In the genomic region with DNA sequence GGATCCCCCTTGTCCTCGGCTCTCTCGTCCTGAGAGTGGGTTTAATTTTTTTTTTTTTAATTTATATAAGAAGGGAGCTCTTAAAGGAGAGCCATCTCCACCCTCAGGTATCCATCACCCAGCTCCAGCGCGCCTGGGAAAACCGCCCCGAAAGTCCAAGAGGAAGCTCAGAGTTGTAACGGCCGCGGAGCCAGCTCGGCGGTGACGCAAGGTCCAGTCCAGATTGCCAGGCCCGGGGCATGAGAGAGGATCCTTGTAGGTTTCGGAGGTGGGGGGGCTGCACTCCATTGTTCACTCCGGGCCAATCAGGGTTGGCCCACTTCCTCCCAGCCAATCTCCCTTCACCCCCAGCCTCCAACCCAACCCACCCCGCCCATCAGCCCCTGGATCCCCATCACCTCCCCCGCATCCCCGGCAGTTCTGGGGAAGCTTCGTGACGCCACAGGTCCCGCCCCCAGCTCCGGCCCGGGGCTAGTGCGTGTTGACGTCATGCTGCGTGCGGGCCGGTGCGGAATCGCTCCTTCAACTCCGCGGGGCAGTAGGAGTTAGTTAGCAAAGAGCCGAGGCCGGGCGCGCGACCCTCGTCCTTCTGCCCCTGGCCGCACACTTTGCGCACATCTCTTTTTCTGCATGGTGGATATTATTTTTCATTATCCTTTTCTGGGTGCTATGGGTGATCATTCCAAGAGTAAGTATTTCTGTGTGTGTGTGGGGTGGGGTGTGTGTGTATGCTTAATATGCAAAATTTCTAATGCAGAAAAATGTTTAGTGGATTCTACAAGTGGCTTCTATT, we compare ENCODE assay signal across 8 cellular contexts. TPM values are rescaled to one million over a fixed set of nuclear protein-coding genes. Genes with fewer than 3 reads are reported as not detected.
DNase-seq lines count a peak whose midpoint lies in the region; ATAC-seq and TF ChIP-seq lines count a peak whose summit lies in the region.

ISL2 (plus strand) TSS at position 520 of the 793 bp plus-strand sequence; CDS start at position 631, 111 bp downstream.

- peaks cover 0 to 40% (median 22%) of the 10 kb centered on the region in 4 donors for H3K27me3 ChIP-seq in liver (ENCODE audit: control insufficient read depth in 4 of 4, insufficient read depth in 4 of 4, low read length in 3 of 4)

- CTCF ChIA-PET in T-cell (lab: Charles Lee), result interaction anchor here in 1 of 2 donors (0.6 kb wide), 1 partner anchor 45 kb away, joined by 3 read pairs; no protein-coding TSS in a partner anchor

- H3K9me3 Mint-ChIP-seq in T-cell, result no peaks in the 10 kb centered on the region

- H3K36me3 Mint-ChIP-seq in T-cell, result no peaks in the 10 kb centered on the region

- H3K4me3 ChIP-seq in choroid plexus epithelial cell (ENCODE audit: low read depth, low read length) (peak within 1 kb of the TSS; percentile 23), liver (ENCODE audit: low read depth in 1 of 3, low read length in 3 of 3) (peak within 1 kb of the TSS in 1 of 3 donors; percentile 15)

- H3K27ac Mint-ChIP-seq in T-cell, result peak within 1 kb of the TSS in 1 of 2 donors; percentile 83

- TF ChIP-seq CTCF in choroid plexus epithelial cell (conservative IDR thresholded peaks at IDR 0.05; ENCODE audit: low read depth, low read length), result no peak
- no peak for TF ChIP-seq CTCF in liver (IDR thresholded peaks at IDR 0.05; ENCODE audit: low read depth, low read length, missing input control)

- peaks cover 9 to 42% (median 22%) of the 10 kb centered on the region in 4 donors for H3K4me1 ChIP-seq in liver (ENCODE audit: control insufficient read depth in 4 of 4, insufficient read depth in 4 of 4, low read length in 3 of 4)

- peak within 1 kb of the TSS; percentile 62 to 70 (median 67) for H3K4me3 Mint-ChIP-seq in T-cell

- H3K9me3 ChIP-seq in liver (ENCODE audit: control insufficient read depth in 4 of 4, low read length in 3 of 4), result peaks cover 0 to 14% (median 1%) of the 10 kb centered on the region in 4 donors

- no peak within 1 kb of the TSS for H3K9ac ChIP-seq in liver (ENCODE audit: low read depth in 1 of 2, low read length in 2 of 2)

- WGBS in liver, result 6% methylated on average over 40 of the region's 40 CpGs

- H3K4me1 Mint-ChIP-seq in T-cell, result peaks cover 49 to 56% (median 52%) of the 10 kb centered on the region in 3 donors

- no peak within 1 kb of the TSS for H3K27ac ChIP-seq in liver (ENCODE audit: low read depth in 1 of 2, low read length in 2 of 2)

- H3K27me3 Mint-ChIP-seq in T-cell, result peaks cover 63 to 83% of the 10 kb centered on the region in 2 donors

- no peaks in the 10 kb centered on the region for H3K36me3 ChIP-seq in liver (ENCODE audit: control insufficient read depth in 4 of 4, insufficient read depth in 3 of 4, low read depth in 1 of 4, low read length in 3 of 4)

- DNase-seq in DMS 273 treated with DMSO at 0.1 percent for 48 hours (lab: John Stamatoyannopoulos, UW) (peak; percentile 83), HuH-7 (ENCODE audit: low spot score) (peak; percentile 100), T-cell (peak in 4 of 34 experiments; percentile 21 to 39 (median 36)), choroid plexus epithelial cell (ENCODE audit: low read depth) (peak; percentile 40), OCI-M2 (lab: John Stamatoyannopoulos, UW; ENCODE audit: unreplicated experiment) (no peak)
- peak; percentile 71 to 76 for DNase-seq in stimulated activated CD4-positive, alpha-beta T cell treated with anti-CD3 and anti-CD28 coated beads, Interleukin-4, amount 100 ng/mL, for 48 hours (ENCODE audit: low read depth in 2 of 2)

- POLR2A ChIA-PET in T-cell (lab: Charles Lee), result interaction anchor here (0.6 kb wide), 2 partner anchors 70 to 1984 kb away, joined by 4 to 8 read pairs; no protein-coding TSS in a partner anchor

- ATAC-seq in GM21390 (IDR thresholded peaks at IDR 0.05; ENCODE audit: unreplicated experiment) (peak; percentile 43), T-cell (replicated peaks in 1 of 4) (no peak)

- TF ChIP-seq RAD21 in liver (IDR thresholded peaks at IDR 0.05), result no peak

TF ChIP-seq in liver, 16 proteins besides CTCF, POLR2A, EP300 and RAD21:
- TF ChIP-seq HNF4A (conservative IDR thresholded peaks at IDR 0.05) (peak; percentile 30 to 63), REST (IDR thresholded peaks at IDR 0.05) (no peak)

RNA-seq across cellular contexts. Expression of gene ISL2, which starts in this region (rescaled TPM):
- total RNA-seq in T-cell, result under 1 TPM in 3 of 5 donors, not detected in 2; 0.23 to 0.44 (median 0.26) TPM
- total RNA-seq in liver, result under 1 TPM in 1 of 2 donors, not detected in 1; 0.14 TPM
- under 1 TPM in 1 of 2 donors, not detected in 1; 0.03 TPM for polyA plus RNA-seq in liver
